ENCODE assay signal across 17 cellular contexts in the genomic region with DNA sequence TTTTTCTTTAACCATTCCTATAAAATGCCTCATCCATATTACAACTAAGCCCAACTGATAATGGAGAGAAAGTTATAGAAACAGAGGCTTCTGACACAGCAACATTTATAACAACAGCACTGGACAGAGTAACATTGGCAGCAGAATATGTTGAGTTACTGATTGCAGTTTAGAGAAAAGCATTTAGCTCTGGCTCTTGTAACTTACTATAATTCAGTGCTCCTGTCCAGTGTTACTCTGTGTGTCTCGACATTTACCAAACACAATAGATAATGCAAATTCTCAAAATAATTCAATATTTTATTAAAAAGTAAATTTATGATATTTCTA.
"Had no signal": no experiment of that assay in that cellular context is flagged by ENCODE, and none has a peak within 500 bp of the region (broad histone marks: within the 10 kb centered on the region; RNA-seq: fewer than 3 reads in every experiment).

No MANE protein-coding gene starts in this region.

- H3K4me3 ChIP-seq: ascending aorta, cardiac muscle cell, dorsolateral prefrontal cortex, esophagus muscularis mucosa, lung, right atrium auricular region, tibial artery had no signal

- H3K27me3 ChIP-seq: ascending aorta, cardiac muscle cell, dorsolateral prefrontal cortex, esophagus muscularis mucosa, right atrium auricular region, tibial artery had no signal

- H3K4me3 Mint-ChIP-seq: activated T-helper 17 cell treated with anti-CD3 and anti-CD28 coated beads, Interleukin-2, amount 50 U/mL, for 72 hours; naive thymus-derived CD4-positive, alpha-beta T cell; stimulated activated naive B cell treated with anti-CD40 and anti-IgM and Interleukin-4, amounts not matched to agents 10 μg/mL and 1 μg/mL and 100 μg/mL, for 72 hours had no signal

- H3K4me1 ChIP-seq: ascending aorta, right atrium auricular region, tibial artery had no signal

- H3K9me3 Mint-ChIP-seq: activated T-helper 17 cell treated with anti-CD3 and anti-CD28 coated beads, Interleukin-2, amount 50 U/mL, for 72 hours had no signal

- H3K36me3 ChIP-seq: ascending aorta, cardiac muscle cell, esophagus muscularis mucosa, right atrium auricular region, tibial artery had no signal

- H3K9me3 ChIP-seq: ascending aorta, right atrium auricular region, tibial artery had no signal

- H3K27ac ChIP-seq: ascending aorta, dorsolateral prefrontal cortex, esophagus muscularis mucosa, right atrium auricular region, tibial artery, VCaP had no signal

- ATAC-seq: activated T-helper 17 cell treated with anti-CD3 and anti-CD28 coated beads, Interleukin-2, amount 50 U/mL, for 72 hours; naive thymus-derived CD4-positive, alpha-beta T cell; stimulated activated naive B cell treated with anti-CD40 and anti-IgM and Interleukin-4, amounts not matched to agents 10 μg/mL and 1 μg/mL and 100 μg/mL, for 72 hours had no signal

- H3K27me3 Mint-ChIP-seq: activated T-helper 17 cell treated with anti-CD3 and anti-CD28 coated beads, Interleukin-2, amount 50 U/mL, for 72 hours; naive thymus-derived CD4-positive, alpha-beta T cell; stimulated activated naive B cell treated with anti-CD40 and anti-IgM and Interleukin-4, amounts not matched to agents 10 μg/mL and 1 μg/mL and 100 μg/mL, for 72 hours had no signal

- DNase-seq: activated CD4-positive, alpha-beta T cell treated with anti-CD3 and anti-CD28 coated beads for 1 hour; activated CD4-positive, alpha-beta T cell treated with anti-CD3 and anti-CD28 coated beads, Interleukin-2, amount 50 U/mL, for 4 hours; activated naive CD4-positive, alpha-beta T cell treated with Interleukin-2 at 50 U/mL for 16 hours; dorsolateral prefrontal cortex; head of caudate nucleus; naive thymus-derived CD4-positive, alpha-beta T cell; stimulated activated CD4-positive, alpha-beta T cell treated with anti-CD3 and anti-CD28 coated beads, Interleukin-15, amount 100 ng/mL, for 24 hours; stimulated activated CD4-positive, alpha-beta T cell treated with anti-CD3 and anti-CD28 coated beads, Interleukin-4, amount 100 ng/mL, for 1 hour; stimulated activated naive B cell treated with anti-CD40 and anti-IgM and Interleukin-4, amounts not matched to agents 10 μg/mL and 1 μg/mL and 100 μg/mL, for 72 hours; tibial artery had no signal

- H3K27ac Mint-ChIP-seq: activated T-helper 17 cell treated with anti-CD3 and anti-CD28 coated beads, Interleukin-2, amount 50 U/mL, for 72 hours; naive thymus-derived CD4-positive, alpha-beta T cell; stimulated activated naive B cell treated with anti-CD40 and anti-IgM and Interleukin-4, amounts not matched to agents 10 μg/mL and 1 μg/mL and 100 μg/mL, for 72 hours had no signal
